Comparison of ENCODE assay signal across 6 cellular contexts in genomic region chr1:109091196-109092193, GRCh38. TPM values are rescaled to one million over a fixed set of nuclear protein-coding genes. Genes with fewer than 3 reads are reported as not detected.
DNase-seq lines count a peak whose midpoint lies in the region; ATAC-seq and TF ChIP-seq lines count a peak whose summit lies in the region.

No MANE protein-coding gene starts in this region.

- 1% methylated on average over 13 of the region's 13 CpGs for WGBS in prostate gland

- H3K27ac ChIP-seq in coronary artery: peak overlapping the region; percentile 94 to 98
- H3K27ac ChIP-seq in prostate gland: peak overlapping the region; percentile 96 to 99

- DNase-seq in Kasumi-1 (lab: John Stamatoyannopoulos, UW) (peak; percentile 47 to 64), coronary artery (ENCODE audit: low spot score) (no peak), prostate gland (ENCODE audit: low spot score) (peak; percentile 12), GM19238 (ENCODE audit: insufficient read length, low spot score) (no peak)

- H3K4me3 ChIP-seq in coronary artery (peak overlapping the region; percentile 95), prostate gland (peak overlapping the region; percentile 80 to 82)

- no peaks in the 10 kb centered on the region for H3K9me3 ChIP-seq in prostate gland

- no peak for TF ChIP-seq POLR2A in prostate gland (IDR thresholded peaks at IDR 0.05)

- no peaks in the 10 kb centered on the region for H3K27me3 ChIP-seq in prostate gland (replicated peaks; ENCODE audit: insufficient read depth)

- TF ChIP-seq CTCF in coronary artery (IDR thresholded peaks at IDR 0.05) (no peak), prostate gland (IDR thresholded peaks at IDR 0.05) (no peak)

- H3K4me1 ChIP-seq in prostate gland (replicated peaks): peaks cover 3% of the 10 kb centered on the region

- H3K36me3 ChIP-seq in prostate gland: no peaks in the 10 kb centered on the region

- ATAC-seq in GM19452 (IDR thresholded peaks at IDR 0.05; ENCODE audit: unreplicated experiment) (peak; percentile 5), GM18870 (IDR thresholded peaks at IDR 0.05; ENCODE audit: unreplicated experiment) (no peak)

- intact Hi-C loops in prostate gland (cut with DNase I): loop anchor here (5.0 kb wide), 1 partner anchor 49 kb away; the partner anchor contains the start of gene WDR47

RNA-seq across cellular contexts. Expression of gene TMEM167B, which starts 0.9 kb away (rescaled TPM):
- 10 to 100 TPM; 37.0 to 40.7 TPM for total RNA-seq in prostate gland

RNA-seq across cellular contexts. Expression of gene TAF13, which starts 15.7 kb away (rescaled TPM):
- 10 to 100 TPM; 26.8 to 27.0 TPM for total RNA-seq in prostate gland

RNA-seq across cellular contexts. Expression of gene ELAPOR1, which starts 22.4 kb away (rescaled TPM):
- total RNA-seq in prostate gland: 100 to 1,000 TPM; 102 to 621 TPM

RNA-seq across cellular contexts. Expression of gene WDR47, which starts 49.6 kb away (rescaled TPM):
- total RNA-seq in prostate gland: 10 to 100 TPM in 1 of 2 donors, 1 to 10 TPM in 1; 6.4 to 25.7 TPM

Comparison
In these comparisons a context has a peak if more than half of its experiments do, and no peak if none do; other contexts are left out.
1. DNase-seq: peak in Kasumi-1 (2 of 2) and prostate gland (single experiment); none in coronary artery (single experiment) and GM19238 (single experiment).